Comparison of ENCODE assay signal across 8 cellular contexts in the genomic region with DNA sequence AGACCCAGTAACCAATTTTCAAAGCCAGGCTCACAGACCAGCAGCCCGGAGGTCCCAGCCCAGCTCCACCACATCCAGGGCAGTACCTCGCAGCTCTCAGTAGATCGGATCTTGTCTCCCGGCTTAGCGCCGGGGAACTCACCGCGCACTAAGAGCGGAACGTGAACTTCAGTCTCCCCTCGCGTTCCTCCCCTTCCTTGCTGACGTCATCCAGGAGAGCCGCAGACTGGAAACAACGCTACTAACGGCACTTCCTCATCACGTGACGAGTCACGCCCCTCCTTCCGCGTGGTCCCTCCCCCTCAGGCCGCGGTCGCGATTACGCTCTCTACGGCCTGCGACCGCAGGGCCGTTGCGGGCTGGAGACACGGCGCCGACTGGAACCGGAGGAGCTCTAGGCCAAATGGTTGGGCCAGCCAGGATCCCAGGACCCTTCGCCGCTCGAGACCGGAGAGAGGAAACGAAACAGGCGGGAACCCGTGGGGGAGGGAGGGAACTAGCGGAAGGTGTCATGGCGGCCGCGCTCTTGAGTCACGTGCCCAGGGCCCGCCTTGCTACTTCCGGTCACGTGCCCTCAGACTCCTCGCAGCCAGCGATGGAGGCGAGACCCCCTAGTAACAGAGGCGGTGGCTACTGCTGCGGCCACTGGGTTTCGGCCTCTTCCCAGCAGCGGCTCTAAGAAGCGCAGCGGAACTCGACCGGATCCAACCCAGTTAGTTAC. TPM values are rescaled to one million over a fixed set of nuclear protein-coding genes. Genes with fewer than 3 reads are reported as not detected.
DNase-seq lines count a peak whose midpoint lies in the region; ATAC-seq and TF ChIP-seq lines count a peak whose summit lies in the region.

A gene (plus strand): TSS at position 577 of the 721 bp plus-strand sequence. CDS start 10,508 bp downstream, outside the sequence.
A gene with protein sequence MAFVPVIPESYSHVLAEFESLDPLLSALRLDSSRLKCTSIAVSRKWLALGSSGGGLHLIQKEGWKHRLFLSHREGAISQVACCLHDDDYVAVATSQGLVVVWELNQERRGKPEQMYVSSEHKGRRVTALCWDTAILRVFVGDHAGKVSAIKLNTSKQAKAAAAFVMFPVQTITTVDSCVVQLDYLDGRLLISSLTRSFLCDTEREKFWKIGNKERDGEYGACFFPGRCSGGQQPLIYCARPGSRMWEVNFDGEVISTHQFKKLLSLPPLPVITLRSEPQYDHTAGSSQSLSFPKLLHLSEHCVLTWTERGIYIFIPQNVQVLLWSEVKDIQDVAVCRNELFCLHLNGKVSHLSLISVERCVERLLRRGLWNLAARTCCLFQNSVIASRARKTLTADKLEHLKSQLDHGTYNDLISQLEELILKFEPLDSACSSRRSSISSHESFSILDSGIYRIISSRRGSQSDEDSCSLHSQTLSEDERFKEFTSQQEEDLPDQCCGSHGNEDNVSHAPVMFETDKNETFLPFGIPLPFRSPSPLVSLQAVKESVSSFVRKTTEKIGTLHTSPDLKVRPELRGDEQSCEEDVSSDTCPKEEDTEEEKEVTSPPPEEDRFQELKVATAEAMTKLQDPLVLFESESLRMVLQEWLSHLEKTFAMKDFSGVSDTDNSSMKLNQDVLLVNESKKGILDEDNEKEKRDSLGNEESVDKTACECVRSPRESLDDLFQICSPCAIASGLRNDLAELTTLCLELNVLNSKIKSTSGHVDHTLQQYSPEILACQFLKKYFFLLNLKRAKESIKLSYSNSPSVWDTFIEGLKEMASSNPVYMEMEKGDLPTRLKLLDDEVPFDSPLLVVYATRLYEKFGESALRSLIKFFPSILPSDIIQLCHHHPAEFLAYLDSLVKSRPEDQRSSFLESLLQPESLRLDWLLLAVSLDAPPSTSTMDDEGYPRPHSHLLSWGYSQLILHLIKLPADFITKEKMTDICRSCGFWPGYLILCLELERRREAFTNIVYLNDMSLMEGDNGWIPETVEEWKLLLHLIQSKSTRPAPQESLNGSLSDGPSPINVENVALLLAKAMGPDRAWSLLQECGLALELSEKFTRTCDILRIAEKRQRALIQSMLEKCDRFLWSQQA (minus strand): TSS at position 150 of the 721 bp plus-strand sequence. CDS start 4,282 bp downstream, outside the sequence.

- H4K20me1 ChIP-seq in OCI-LY1 (ENCODE audit: insufficient read depth, low read length), result no peaks in the 10 kb centered on the region

- peak within 1 kb of the TSS; percentile 97 for H3K4me2 ChIP-seq in OCI-LY1 (ENCODE audit: low read length)

- H3K4me1 ChIP-seq in HUES64 (ENCODE audit: insufficient read depth, low read length) (peaks cover 16% of the 10 kb centered on the region), OCI-LY1 (ENCODE audit: insufficient read depth, low read length, severe bottlenecking) (peaks cover 55% of the 10 kb centered on the region)

- H3K27me3 ChIP-seq in HUES64 (ENCODE audit: insufficient read depth, low read length) (no peaks in the 10 kb centered on the region), OCI-LY1 (ENCODE audit: insufficient read depth, low read length) (no peaks in the 10 kb centered on the region)

- CTCF ChIA-PET in Calu3 (lab: Charles Lee), result interaction anchor here (0.6 kb wide), 2 partner anchors 9 to 182 kb away, joined by 3 read pairs; no protein-coding TSS in a partner anchor

- no peaks in the 10 kb centered on the region for H3K27me3 Mint-ChIP-seq in Calu3 (ENCODE audit: unreplicated experiment)
- H3K27me3 Mint-ChIP-seq in endothelial cell (ENCODE audit: unreplicated experiment), result peaks cover 8% of the 10 kb centered on the region

- TF ChIP-seq CTCF in Calu3 (IDR thresholded peaks at IDR 0.05; ENCODE audit: unreplicated experiment) (no peak), OCI-LY1 (IDR thresholded peaks at IDR 0.05; ENCODE audit: low read length) (no peak), endothelial cell (IDR thresholded peaks at IDR 0.05; ENCODE audit: unreplicated experiment) (no peak)

- H3K27ac ChIP-seq in HUES64 (ENCODE audit: low read depth, low read length) (peak within 1 kb of the TSS; percentile 94), OCI-LY1 (ENCODE audit: low read depth, low read length, poor library complexity, severe bottlenecking) (peak within 1 kb of the TSS; percentile 89)

- peak within 1 kb of the TSS; percentile 99 for H3K27ac Mint-ChIP-seq in Calu3 (ENCODE audit: unreplicated experiment)
- peak within 1 kb of the TSS; percentile 100 for H3K27ac Mint-ChIP-seq in endothelial cell (ENCODE audit: unreplicated experiment)

- H3K4me3 Mint-ChIP-seq in Calu3 (ENCODE audit: low read depth, unreplicated experiment), result peak within 1 kb of the TSS; percentile 78
- peak within 1 kb of the TSS; percentile 100 for H3K4me3 Mint-ChIP-seq in endothelial cell (ENCODE audit: unreplicated experiment)

- H3K9me3 ChIP-seq in HUES64 (ENCODE audit: insufficient read depth, low read depth, low read length) (no peaks in the 10 kb centered on the region), OCI-LY1 (ENCODE audit: low read length) (no peaks in the 10 kb centered on the region)

- BruUV-seq in Calu3 (replicated peaks; lab: Mats Ljungman, UMichigan), result no TSS peak

- peaks cover 88% of the 10 kb centered on the region for H3K79me2 ChIP-seq in OCI-LY1 (ENCODE audit: insufficient read depth, low read length)

- H3K36me3 Mint-ChIP-seq in Calu3 (ENCODE audit: insufficient read depth, unreplicated experiment), result peaks cover 47% of the 10 kb centered on the region
- peaks cover 3% of the 10 kb centered on the region for H3K36me3 Mint-ChIP-seq in endothelial cell (ENCODE audit: low read depth, unreplicated experiment)

- H3K4me3 ChIP-seq in HUES64 (ENCODE audit: low read length) (peak within 1 kb of the TSS; percentile 81), OCI-LY1 (ENCODE audit: low read depth, low read length, poor library complexity, severe bottlenecking) (peak within 1 kb of the TSS; percentile 93)

- ATAC-seq in GM21447 (IDR thresholded peaks at IDR 0.05; ENCODE audit: unreplicated experiment), result peak; percentile 86

- H3K4me1 Mint-ChIP-seq in Calu3 (ENCODE audit: low read depth, unreplicated experiment) (peaks cover 62% of the 10 kb centered on the region), endothelial cell (ENCODE audit: unreplicated experiment) (peaks cover 46% of the 10 kb centered on the region)

- H3K9ac ChIP-seq in HUES64 (ENCODE audit: low read depth, low read length) (peak within 1 kb of the TSS; percentile 98), OCI-LY1 (ENCODE audit: low read length) (peak within 1 kb of the TSS; percentile 97)

- H3F3A ChIP-seq in OCI-LY1 (ENCODE audit: insufficient read depth, low read length), result no peaks in the 10 kb centered on the region

- no peaks in the 10 kb centered on the region for H3K9me2 ChIP-seq in OCI-LY1 (ENCODE audit: low read depth, low read length)

- intact Hi-C loops in Calu3 (cut with micrococcal nuclease; ENCODE audit: unreplicated experiment), result loop anchor here (5.0 to 10.0 kb wide), 4 partner anchors 60 to 203 kb away; a partner anchor contains a TSS

- H3K36me3 ChIP-seq in HUES64 (ENCODE audit: insufficient read depth, low read length), result peaks cover 27% of the 10 kb centered on the region
- peaks cover 26% of the 10 kb centered on the region for H3K36me3 ChIP-seq in OCI-LY1 (ENCODE audit: insufficient read depth, low read length)

- peak within 1 kb of the TSS; percentile 33; the same call in 1 of the 2 replicates for H2AFZ ChIP-seq in OCI-LY1 (ENCODE audit: low read length)

- H3K9me3 Mint-ChIP-seq in Calu3 (ENCODE audit: low read depth, unreplicated experiment) (no peaks in the 10 kb centered on the region), endothelial cell (ENCODE audit: unreplicated experiment) (no peaks in the 10 kb centered on the region)

- under 1% methylated on average over 61 of the region's 61 CpGs for WGBS in HUES64

- DNase-seq in Calu3 (peak; percentile 94), endothelial cell (ENCODE audit: low spot score) (peak; percentile 90), midbrain (lab: John Stamatoyannopoulos, UW) (peak; percentile 97)
- DNase-seq in activated CD8-positive, alpha-beta memory T cell treated with anti-CD3 and anti-CD28 coated beads, Interleukin-2, amount 50 U/mL, for 48 hours, result peak; percentile 94
- DNase-seq in stimulated activated CD8-positive, alpha-beta memory T cell treated with anti-CD3 and anti-CD28 coated beads, Interleukin-2, amount 100 ng/mL, for 1 hour (ENCODE audit: low read depth in 2 of 2), result peak; percentile 89 to 91

RNA-seq across cellular contexts. Expression of the first gene that starts in this region (rescaled TPM):
- total RNA-seq in Calu3 (2022) (43.0 and 44.3 TPM in 2 replicates), endothelial cell (ENCODE audit: unreplicated experiment) (35.9 TPM)
- polyA plus RNA-seq in HUES64 (2013, experiment 1 of 2), result 25.8 TPM
- 24.2 TPM for polyA plus RNA-seq in HUES64 (2013, experiment 2 of 2)

RNA-seq across cellular contexts. Expression of the second gene that starts in this region (rescaled TPM):
- total RNA-seq in Calu3 (2022), result 25.2 and 26.4 TPM in 2 replicates
- 10.8 TPM for polyA plus RNA-seq in HUES64 (2013, experiment 1 of 2)
- polyA plus RNA-seq in HUES64 (2013, experiment 2 of 2), result 10.8 TPM
- total RNA-seq in endothelial cell (ENCODE audit: unreplicated experiment), result 14.7 TPM

Comparison
In these comparisons a context has a peak if more than half of its experiments do, and no peak if none do; other contexts are left out.
1. Peak in every context shown above with its lines: DNase-seq, ATAC-seq, H3K4me3 ChIP-seq and H3K27ac ChIP-seq.